In the genomic region with DNA sequence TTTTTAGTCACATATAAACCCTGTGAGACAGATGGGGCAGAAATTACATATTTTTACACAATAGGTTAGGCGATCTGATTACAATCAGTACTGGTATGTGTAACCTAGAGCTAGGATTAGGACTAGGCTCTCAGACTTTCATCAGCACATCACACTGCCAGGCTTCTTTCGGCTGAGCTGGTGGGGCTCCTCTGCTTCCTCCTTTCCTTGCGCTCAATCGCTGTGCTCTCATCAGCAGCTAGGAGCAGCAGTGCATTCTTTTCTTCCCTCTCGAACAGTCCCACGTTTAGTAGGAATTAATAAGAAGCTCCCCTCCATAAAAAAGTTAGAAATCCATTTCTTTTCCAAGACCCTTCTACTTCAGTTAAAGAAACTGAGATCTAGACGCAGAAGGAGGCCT, we compare ENCODE assay signal across 3 cellular contexts.
TF ChIP-seq lines count a peak whose summit lies in the region.

No MANE protein-coding gene starts in this region.

TF ChIP-seq in GM23338, 12 proteins besides CTCF, POLR2A, EP300 and RAD21 (continues in another document):
- no peak for TF ChIP-seq STAT1 (IDR thresholded peaks at IDR 0.05; ENCODE audit: unreplicated experiment)
- TF ChIP-seq, protein P1, sequence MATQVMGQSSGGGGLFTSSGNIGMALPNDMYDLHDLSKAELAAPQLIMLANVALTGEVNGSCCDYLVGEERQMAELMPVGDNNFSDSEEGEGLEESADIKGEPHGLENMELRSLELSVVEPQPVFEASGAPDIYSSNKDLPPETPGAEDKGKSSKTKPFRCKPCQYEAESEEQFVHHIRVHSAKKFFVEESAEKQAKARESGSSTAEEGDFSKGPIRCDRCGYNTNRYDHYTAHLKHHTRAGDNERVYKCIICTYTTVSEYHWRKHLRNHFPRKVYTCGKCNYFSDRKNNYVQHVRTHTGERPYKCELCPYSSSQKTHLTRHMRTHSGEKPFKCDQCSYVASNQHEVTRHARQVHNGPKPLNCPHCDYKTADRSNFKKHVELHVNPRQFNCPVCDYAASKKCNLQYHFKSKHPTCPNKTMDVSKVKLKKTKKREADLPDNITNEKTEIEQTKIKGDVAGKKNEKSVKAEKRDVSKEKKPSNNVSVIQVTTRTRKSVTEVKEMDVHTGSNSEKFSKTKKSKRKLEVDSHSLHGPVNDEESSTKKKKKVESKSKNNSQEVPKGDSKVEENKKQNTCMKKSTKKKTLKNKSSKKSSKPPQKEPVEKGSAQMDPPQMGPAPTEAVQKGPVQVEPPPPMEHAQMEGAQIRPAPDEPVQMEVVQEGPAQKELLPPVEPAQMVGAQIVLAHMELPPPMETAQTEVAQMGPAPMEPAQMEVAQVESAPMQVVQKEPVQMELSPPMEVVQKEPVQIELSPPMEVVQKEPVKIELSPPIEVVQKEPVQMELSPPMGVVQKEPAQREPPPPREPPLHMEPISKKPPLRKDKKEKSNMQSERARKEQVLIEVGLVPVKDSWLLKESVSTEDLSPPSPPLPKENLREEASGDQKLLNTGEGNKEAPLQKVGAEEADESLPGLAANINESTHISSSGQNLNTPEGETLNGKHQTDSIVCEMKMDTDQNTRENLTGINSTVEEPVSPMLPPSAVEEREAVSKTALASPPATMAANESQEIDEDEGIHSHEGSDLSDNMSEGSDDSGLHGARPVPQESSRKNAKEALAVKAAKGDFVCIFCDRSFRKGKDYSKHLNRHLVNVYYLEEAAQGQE (IDR thresholded peaks at IDR 0.05; ENCODE audit: unreplicated experiment) = no peak
- TF ChIP-seq EZH2phosphoT487 (IDR thresholded peaks at IDR 0.05; ENCODE audit: unreplicated experiment) = no peak

TF ChIP-seq in H1, 55 proteins besides CTCF, POLR2A, EP300 and RAD21 (continues in another document):
- no peak for TF ChIP-seq KDM5A (IDR thresholded peaks at IDR 0.05; ENCODE audit: low read length)
- TF ChIP-seq NANOG (IDR thresholded peaks at IDR 0.05; ENCODE audit: insufficient read depth, low read depth, low read length, poor library complexity, severe bottlenecking) = no peak
- TF ChIP-seq, protein P2, sequence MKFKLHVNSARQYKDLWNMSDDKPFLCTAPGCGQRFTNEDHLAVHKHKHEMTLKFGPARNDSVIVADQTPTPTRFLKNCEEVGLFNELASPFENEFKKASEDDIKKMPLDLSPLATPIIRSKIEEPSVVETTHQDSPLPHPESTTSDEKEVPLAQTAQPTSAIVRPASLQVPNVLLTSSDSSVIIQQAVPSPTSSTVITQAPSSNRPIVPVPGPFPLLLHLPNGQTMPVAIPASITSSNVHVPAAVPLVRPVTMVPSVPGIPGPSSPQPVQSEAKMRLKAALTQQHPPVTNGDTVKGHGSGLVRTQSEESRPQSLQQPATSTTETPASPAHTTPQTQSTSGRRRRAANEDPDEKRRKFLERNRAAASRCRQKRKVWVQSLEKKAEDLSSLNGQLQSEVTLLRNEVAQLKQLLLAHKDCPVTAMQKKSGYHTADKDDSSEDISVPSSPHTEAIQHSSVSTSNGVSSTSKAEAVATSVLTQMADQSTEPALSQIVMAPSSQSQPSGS (IDR thresholded peaks at IDR 0.05; ENCODE audit: low read length) = no peak
- TF ChIP-seq GABPA (IDR thresholded peaks at IDR 0.05; ENCODE audit: borderline replicate concordance, insufficient read depth, low read length) = no peak
- TF ChIP-seq EZH2 (IDR thresholded peaks at IDR 0.05; ENCODE audit: low read depth, low read length, severe bottlenecking) = no peak
- no peak for TF ChIP-seq SP1 (IDR thresholded peaks at IDR 0.05; ENCODE audit: low read depth, low read length)
- TF ChIP-seq SIRT6 (IDR thresholded peaks at IDR 0.05; ENCODE audit: low read length) = no peak
- TF ChIP-seq SIX5 (IDR thresholded peaks at IDR 0.05; ENCODE audit: low read depth, low read length) = no peak
- TF ChIP-seq TCF12 (IDR thresholded peaks at IDR 0.05; ENCODE audit: low read depth, low read length) = no peak
- TF ChIP-seq CHD2 (IDR thresholded peaks at IDR 0.05; ENCODE audit: low read length) = no peak
- TF ChIP-seq CEBPB (IDR thresholded peaks at IDR 0.05; ENCODE audit: low read depth, low read length) = no peak

TF ChIP-seq in GM12891, 5 proteins besides CTCF, POLR2A, EP300 and RAD21:
- no peak for TF ChIP-seq POU2F2 (IDR thresholded peaks at IDR 0.05; ENCODE audit: low read depth, low read length)
- TF ChIP-seq TAF1 (IDR thresholded peaks at IDR 0.05; ENCODE audit: low read depth, low read length) = no peak
- TF ChIP-seq PAX5 (IDR thresholded peaks at IDR 0.05; ENCODE audit: insufficient read depth, low read length, severe bottlenecking) = no peak
- no peak for TF ChIP-seq POLR2AphosphoS5 (IDR thresholded peaks at IDR 0.05; ENCODE audit: low read depth, low read length)
- TF ChIP-seq SPI1 (IDR thresholded peaks at IDR 0.05; ENCODE audit: low read depth, low read length) = no peak
